In genomic region chr2:26235089-26235488, GRCh38 we compare ENCODE assay signal across 14 cellular contexts. TPM values are rescaled to one million over a fixed set of nuclear protein-coding genes. Genes with fewer than 3 reads are reported as not detected.
DNase-seq lines count a peak whose midpoint lies in the region; ATAC-seq and TF ChIP-seq lines count a peak whose summit lies in the region.
"Had no signal": no experiment of that assay in that cellular context is flagged by ENCODE, and none has a peak within 500 bp of the region (broad histone marks: within the 10 kb centered on the region; RNA-seq: fewer than 3 reads in every experiment).

No MANE protein-coding gene starts in this region.

- H3K27ac ChIP-seq in cardiac muscle cell = no peak overlapping the region
- H3K27ac ChIP-seq in RWPE1 = no peak overlapping the region
- H3K27ac ChIP-seq in testis = no peak overlapping the region

- H3K36me3 ChIP-seq in cardiac muscle cell = peaks cover 71% of the 10 kb centered on the region
- H3K36me3 ChIP-seq in testis (ENCODE audit: low read depth, missing control alignments) = no peaks in the 10 kb centered on the region

- no peak for ATAC-seq in Right ventricle myocardium inferior
- ATAC-seq in GM18867 (IDR thresholded peaks at IDR 0.05; ENCODE audit: unreplicated experiment) = no peak
- ATAC-seq: activated CD4-positive, CD25-positive, alpha-beta regulatory T cell treated with anti-CD3 and anti-CD28 coated beads, Interleukin-2, amount 50 U/mL, for 24 hours; left cardiac atrium had no signal

- H3K9me3 ChIP-seq in cardiac muscle cell (ENCODE audit: low read depth) = no peaks in the 10 kb centered on the region
- no peaks in the 10 kb centered on the region for H3K9me3 ChIP-seq in testis

- POLR2A ChIA-PET in RWPE1 (lab: Yijun Ruan, JAX; ENCODE audit: low non-redundant PET) = no interaction called here

- TF ChIP-seq POLR2A in testis (IDR thresholded peaks at IDR 0.05) = no peak

- DNase-seq in cardiac muscle cell (ENCODE audit: low read depth in 1 of 2, low spot score in 1 of 2) (peak in 1 of 2 donors; percentile 13), Right ventricle myocardium inferior (ENCODE audit: missing footprints) (no peak), RWPE1 (ENCODE audit: low spot score) (no peak), fibroblast of pulmonary artery (ENCODE audit: low read depth) (no peak), testis (no peak), HCEC 1CT (no peak), NCI-H82 treated with DMSO at 0.1 percent for 48 hours (lab: John Stamatoyannopoulos, UW; ENCODE audit: unreplicated experiment) (no peak)
- DNase-seq: GF-D8; left cardiac atrium; NCI-H446; occipital lobe; stimulated activated CD4-positive, alpha-beta T cell treated with anti-CD3 and anti-CD28 coated beads, Interleukin-4, amount 100 ng/mL, for 24 hours had no signal

- H3K4me3 ChIP-seq in cardiac muscle cell = no peak overlapping the region
- no peak overlapping the region for H3K4me3 ChIP-seq in fibroblast of pulmonary artery (replicated peaks; ENCODE audit: low read depth, low read length)
- H3K4me3 ChIP-seq in testis = no peak overlapping the region

- H3K4me1 ChIP-seq in cardiac muscle cell (ENCODE audit: low read depth) (no peaks in the 10 kb centered on the region), testis (peaks cover 5% of the 10 kb centered on the region)

- CTCF ChIA-PET in RWPE1 (lab: Yijun Ruan, JAX) = interaction anchor here (0.6 to 1.0 kb wide), 4 partner anchors 16 to 409 kb away, joined by 3 read pairs; no protein-coding TSS in a partner anchor

- H3K27me3 ChIP-seq in cardiac muscle cell (no peaks in the 10 kb centered on the region), testis (no peaks in the 10 kb centered on the region)

- WGBS in testis, 2 donors = 90 to 92% methylated on average over 9 of the region's 9 CpGs

- intact Hi-C loops in Right ventricle myocardium inferior (cut with DNase I) = loop anchor here (2.0 kb wide), 1 partner anchor 42 kb away; no protein-coding TSS in a partner anchor
- intact Hi-C loops in testis (cut with DNase I; ENCODE audit: low total_unique reads) = no loop called here

- TF ChIP-seq CTCF in cardiac muscle cell (IDR thresholded peaks at IDR 0.05; ENCODE audit: low read depth, low read length) = peak; percentile 33
- TF ChIP-seq CTCF in RWPE1 (conservative IDR thresholded peaks at IDR 0.05; ENCODE audit: low read depth) = peak; percentile 17; the same call in 1 of the 2 replicates
- TF ChIP-seq CTCF in fibroblast of pulmonary artery (IDR thresholded peaks at IDR 0.05; ENCODE audit: low read length, missing control alignments) = peak; percentile 30
- peak in 2 of 3 experiments; percentile 12 to 16 for TF ChIP-seq CTCF in testis (IDR thresholded peaks at IDR 0.05)

RNA-seq across cellular contexts. Expression of gene HADHA, which starts 9.3 kb away (rescaled TPM):
- total RNA-seq in cardiac muscle cell (149 and 154 TPM in 2 replicates), Right ventricle myocardium inferior (764 TPM), testis (10 to 100 TPM; 93.7 to 98.8 TPM)
- polyA plus RNA-seq in cardiac muscle cell (197 and 223 TPM in 2 replicates), testis (ENCODE audit: insufficient read depth, low read depth, low replicate concordance) (161 TPM)

RNA-seq across cellular contexts. Expression of gene HADHB, which starts 9.7 kb away (rescaled TPM):
- total RNA-seq in cardiac muscle cell (108 and 118 TPM in 2 replicates), Right ventricle myocardium inferior (1,782 TPM), testis (100 to 1,000 TPM; 142 to 168 TPM)
- polyA plus RNA-seq in cardiac muscle cell (189 and 229 TPM in 2 replicates), testis (ENCODE audit: insufficient read depth, low read depth, low replicate concordance) (171 TPM)

Comparison
In these comparisons a context has a peak if more than half of its experiments do, and no peak if none do; other contexts are left out.
1. RNA of gene HADHB, which starts 9.7 kb away (total RNA-seq): 1,782 TPM in Right ventricle myocardium inferior (single experiment); 142 to 168 TPM in testis and 108 to 118 TPM in cardiac muscle cell; every median in the first group is over 10 times any median in the second.
2. Peak in every context shown above with its lines, with median percentiles within 50 percentile points of each other: CTCF ChIP-seq.